ENCODE assay signal across 12 cellular contexts in the genomic region with DNA sequence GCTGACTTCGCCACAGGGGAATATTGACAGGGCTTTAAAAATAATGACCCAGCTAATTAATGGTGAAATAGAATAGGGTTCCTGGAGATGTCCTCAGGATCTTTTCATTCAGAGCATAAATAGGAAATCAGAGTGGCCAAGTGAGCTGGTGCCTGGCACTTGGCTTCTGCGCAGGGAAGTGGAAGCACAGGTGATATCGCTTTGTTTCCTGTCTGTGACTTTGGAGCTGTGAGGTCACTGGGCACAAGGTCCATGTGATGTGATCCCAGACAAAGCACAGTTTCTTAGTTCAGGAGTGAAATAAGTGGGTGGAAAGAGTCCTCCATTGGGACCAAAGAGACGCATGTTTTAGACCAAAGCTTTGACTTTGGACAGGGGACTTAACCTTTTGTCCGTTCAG.
DNase-seq lines count a peak whose midpoint lies in the region; ATAC-seq and TF ChIP-seq lines count a peak whose summit lies in the region.
"Had no signal": no experiment of that assay in that cellular context is flagged by ENCODE, and none has a peak within 500 bp of the region (broad histone marks: within the 10 kb centered on the region; RNA-seq: fewer than 3 reads in every experiment).

No MANE protein-coding gene starts in this region.

- CTCF ChIA-PET in Caco-2 (lab: Charles Lee), result no interaction called here
- CTCF ChIA-PET in PC-3 (lab: Charles Lee), result no interaction called here

- H3K9ac ChIP-seq in neural cell (ENCODE audit: low read length) (peak overlapping the region; percentile 29), PC-3 (ENCODE audit: low read length) (no peak overlapping the region)
- H3K9ac ChIP-seq: GM23248 had no signal

- H3K4me1 Mint-ChIP-seq in Caco-2 (ENCODE audit: low read depth, unreplicated experiment), result peaks cover 94% of the 10 kb centered on the region

- TF ChIP-seq EP300 in esophagus muscularis mucosa (IDR thresholded peaks at IDR 0.05) (no peak), neural cell (conservative IDR thresholded peaks at IDR 0.05; ENCODE audit: poor library complexity, severe bottlenecking) (no peak)

- no peaks in the 10 kb centered on the region for H3K27me3 Mint-ChIP-seq in Caco-2 (ENCODE audit: insufficient read depth, unreplicated experiment)
- H3K27me3 Mint-ChIP-seq: CD4-positive, alpha-beta T cell had no signal

- H3K27ac Mint-ChIP-seq in Caco-2 (ENCODE audit: unreplicated experiment), result peak overlapping the region; percentile 90
- H3K27ac Mint-ChIP-seq: CD4-positive, alpha-beta T cell had no signal

- no peak overlapping the region for H3K4me3 ChIP-seq in Caco-2 (ENCODE audit: low read depth, low read length)
- H3K4me3 ChIP-seq in esophagus muscularis mucosa, result no peak overlapping the region
- peak overlapping the region; percentile 36 for H3K4me3 ChIP-seq in neural cell (ENCODE audit: low read length)
- no peak overlapping the region for H3K4me3 ChIP-seq in PC-3 (ENCODE audit: low read length)
- H3K4me3 ChIP-seq: A549, GM23248 had no signal

- H2AFZ ChIP-seq in neural cell (ENCODE audit: low read depth, low read length) (peak overlapping the region; percentile 3), PC-3 (ENCODE audit: low read length) (no peak overlapping the region)
- H2AFZ ChIP-seq: GM23248 had no signal

- TF ChIP-seq CTCF in Caco-2 (IDR thresholded peaks at IDR 0.05; ENCODE audit: insufficient read depth in 1 of 2, low read depth in 1 of 2, low read length in 1 of 2, severe bottlenecking in 1 of 2, unreplicated experiment in 1 of 2) (no peak), esophagus muscularis mucosa (IDR thresholded peaks at IDR 0.05) (no peak), neural cell (IDR thresholded peaks at IDR 0.05; ENCODE audit: poor library complexity, severe bottlenecking) (no peak), PC-3 (conservative IDR thresholded peaks at IDR 0.05; ENCODE audit: low read depth, low read length) (no peak)

- no peak overlapping the region for H3K27ac ChIP-seq in esophagus muscularis mucosa (replicated peaks in 1 of 4)
- H3K27ac ChIP-seq in neural cell (ENCODE audit: low read length), result peak overlapping the region; percentile 76
- H3K27ac ChIP-seq in caudate nucleus (ENCODE audit: low read depth, low read length), result no peak overlapping the region
- no peak overlapping the region for H3K27ac ChIP-seq in PC-3 (ENCODE audit: low read length)
- H3K27ac ChIP-seq: A549, GM23248 had no signal

- H3K79me2 ChIP-seq in neural cell (replicated peaks; ENCODE audit: insufficient read depth, low read length), result no peaks in the 10 kb centered on the region
- H3K79me2 ChIP-seq in PC-3 (ENCODE audit: low read length), result no peaks in the 10 kb centered on the region

- H3K27me3 ChIP-seq in Caco-2 (replicated peaks; ENCODE audit: control insufficient read depth, insufficient read depth, low read length) (no peaks in the 10 kb centered on the region), esophagus muscularis mucosa (no peaks in the 10 kb centered on the region), neural cell (ENCODE audit: insufficient read depth, low read depth, low read length) (no peaks in the 10 kb centered on the region), PC-3 (ENCODE audit: low read length) (no peaks in the 10 kb centered on the region)

- DNase-seq in Caco-2 (no peak), esophagus muscularis mucosa (ENCODE audit: extremely low spot score) (peak; percentile 37), caudate nucleus (lab: John Stamatoyannopoulos, UW) (no peak), left lobe of liver (ENCODE audit: low spot score) (no peak), PC-3 (no peak), left cardiac atrium (no peak)
- DNase-seq: C1 segment of cervical spinal cord; CD4-positive, alpha-beta T cell; GM23248 had no signal

- H3F3A ChIP-seq in neural cell (ENCODE audit: insufficient read depth, low read length, poor library complexity, severe bottlenecking) (no peaks in the 10 kb centered on the region), PC-3 (ENCODE audit: low read length, unreplicated experiment) (no peaks in the 10 kb centered on the region)

- H3K9me3 ChIP-seq in Caco-2, result no peaks in the 10 kb centered on the region
- no peaks in the 10 kb centered on the region for H3K9me3 ChIP-seq in esophagus muscularis mucosa
- no peaks in the 10 kb centered on the region for H3K9me3 ChIP-seq in neural cell (ENCODE audit: low read length)
- no peaks in the 10 kb centered on the region for H3K9me3 ChIP-seq in PC-3 (ENCODE audit: low read length)
- H3K9me3 ChIP-seq: A549 had no signal

- 89% methylated on average over 5 of the region's 5 CpGs for WGBS in esophagus muscularis mucosa

- intact Hi-C loops in Caco-2 (cut with micrococcal nuclease; ENCODE audit: unreplicated experiment) (loop anchor here (10.0 kb wide), 1 partner anchor 543 kb away; no protein-coding TSS in a partner anchor), esophagus muscularis mucosa (cut with DNase I) (no loop called here), PC-3 (cut with micrococcal nuclease) (no loop called here), left cardiac atrium (cut with DNase I) (no loop called here)

- TF ChIP-seq RAD21 in neural cell (conservative IDR thresholded peaks at IDR 0.05), result no peak

- H3K4me2 ChIP-seq in neural cell (ENCODE audit: low read length) (peak overlapping the region; percentile 17), PC-3 (ENCODE audit: low read length) (no peak overlapping the region)
- H3K4me2 ChIP-seq: A549 had no signal

- H3K9me3 Mint-ChIP-seq in Caco-2 (ENCODE audit: unreplicated experiment), result peaks cover 13% of the 10 kb centered on the region
- H3K9me3 Mint-ChIP-seq: CD4-positive, alpha-beta T cell had no signal

- no peak overlapping the region for H3K4me3 Mint-ChIP-seq in Caco-2 (ENCODE audit: unreplicated experiment)
- H3K4me3 Mint-ChIP-seq: CD4-positive, alpha-beta T cell had no signal

- BruUV-seq in Caco-2 (replicated peaks; lab: Mats Ljungman, UMichigan), result no TSS peak
- BruUV-seq in PC-3 (replicated peaks; lab: Mats Ljungman, UMichigan), result no TSS peak

- ATAC-seq in left lobe of liver (no peak), PC-3 (no peak), left cardiac atrium (no peak)
- ATAC-seq: A549, HCT116 had no signal

- no peaks in the 10 kb centered on the region for H4K20me1 ChIP-seq in neural cell (ENCODE audit: insufficient read depth)
- no peaks in the 10 kb centered on the region for H4K20me1 ChIP-seq in PC-3 (ENCODE audit: low read length)

- H3K9me2 ChIP-seq in neural cell (ENCODE audit: insufficient read depth, low read length) (no peaks in the 10 kb centered on the region), PC-3 (replicated peaks; ENCODE audit: low read length) (no peaks in the 10 kb centered on the region)

- H3K36me3 ChIP-seq in Caco-2 (ENCODE audit: control insufficient read depth, insufficient read depth, low read length), result no peaks in the 10 kb centered on the region
- no peaks in the 10 kb centered on the region for H3K36me3 ChIP-seq in esophagus muscularis mucosa
- H3K36me3 ChIP-seq in neural cell (ENCODE audit: insufficient read depth, low read length), result no peaks in the 10 kb centered on the region
- no peaks in the 10 kb centered on the region for H3K36me3 ChIP-seq in PC-3 (ENCODE audit: low read depth, low read length)

- peaks cover 87% of the 10 kb centered on the region for H3K4me1 ChIP-seq in Caco-2
- no peaks in the 10 kb centered on the region for H3K4me1 ChIP-seq in esophagus muscularis mucosa
- no peaks in the 10 kb centered on the region for H3K4me1 ChIP-seq in PC-3 (ENCODE audit: insufficient read depth, low read length)
- H3K4me1 ChIP-seq: A549 had no signal

- peaks cover 12% of the 10 kb centered on the region for H3K36me3 Mint-ChIP-seq in Caco-2 (ENCODE audit: insufficient read depth, unreplicated experiment)

- POLR2A ChIA-PET in Caco-2 (lab: Charles Lee) (no interaction called here), PC-3 (lab: Charles Lee; ENCODE audit: unreplicated experiment) (no interaction called here)

- TF ChIP-seq POLR2A in esophagus muscularis mucosa (IDR thresholded peaks at IDR 0.05; ENCODE audit: low read depth), result no peak

TF ChIP-seq in neural cell, 6 proteins besides CTCF, POLR2A, EP300 and RAD21:
- TF ChIP-seq, protein P1, sequence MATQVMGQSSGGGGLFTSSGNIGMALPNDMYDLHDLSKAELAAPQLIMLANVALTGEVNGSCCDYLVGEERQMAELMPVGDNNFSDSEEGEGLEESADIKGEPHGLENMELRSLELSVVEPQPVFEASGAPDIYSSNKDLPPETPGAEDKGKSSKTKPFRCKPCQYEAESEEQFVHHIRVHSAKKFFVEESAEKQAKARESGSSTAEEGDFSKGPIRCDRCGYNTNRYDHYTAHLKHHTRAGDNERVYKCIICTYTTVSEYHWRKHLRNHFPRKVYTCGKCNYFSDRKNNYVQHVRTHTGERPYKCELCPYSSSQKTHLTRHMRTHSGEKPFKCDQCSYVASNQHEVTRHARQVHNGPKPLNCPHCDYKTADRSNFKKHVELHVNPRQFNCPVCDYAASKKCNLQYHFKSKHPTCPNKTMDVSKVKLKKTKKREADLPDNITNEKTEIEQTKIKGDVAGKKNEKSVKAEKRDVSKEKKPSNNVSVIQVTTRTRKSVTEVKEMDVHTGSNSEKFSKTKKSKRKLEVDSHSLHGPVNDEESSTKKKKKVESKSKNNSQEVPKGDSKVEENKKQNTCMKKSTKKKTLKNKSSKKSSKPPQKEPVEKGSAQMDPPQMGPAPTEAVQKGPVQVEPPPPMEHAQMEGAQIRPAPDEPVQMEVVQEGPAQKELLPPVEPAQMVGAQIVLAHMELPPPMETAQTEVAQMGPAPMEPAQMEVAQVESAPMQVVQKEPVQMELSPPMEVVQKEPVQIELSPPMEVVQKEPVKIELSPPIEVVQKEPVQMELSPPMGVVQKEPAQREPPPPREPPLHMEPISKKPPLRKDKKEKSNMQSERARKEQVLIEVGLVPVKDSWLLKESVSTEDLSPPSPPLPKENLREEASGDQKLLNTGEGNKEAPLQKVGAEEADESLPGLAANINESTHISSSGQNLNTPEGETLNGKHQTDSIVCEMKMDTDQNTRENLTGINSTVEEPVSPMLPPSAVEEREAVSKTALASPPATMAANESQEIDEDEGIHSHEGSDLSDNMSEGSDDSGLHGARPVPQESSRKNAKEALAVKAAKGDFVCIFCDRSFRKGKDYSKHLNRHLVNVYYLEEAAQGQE (IDR thresholded peaks at IDR 0.05; ENCODE audit: borderline replicate concordance), result no peak
- TF ChIP-seq EZH2 (IDR thresholded peaks at IDR 0.05; ENCODE audit: borderline replicate concordance, insufficient read depth, low read length, poor library complexity, severe bottlenecking), result no peak
- TF ChIP-seq MXI1 (conservative IDR thresholded peaks at IDR 0.05; ENCODE audit: poor library complexity, severe bottlenecking), result no peak
- TF ChIP-seq TAF1 (IDR thresholded peaks at IDR 0.05; ENCODE audit: low read depth), result no peak
- TF ChIP-seq POLR2AphosphoS5 (IDR thresholded peaks at IDR 0.05), result no peak
- no peak for TF ChIP-seq SMC3 (conservative IDR thresholded peaks at IDR 0.05; ENCODE audit: poor library complexity)
TF ChIP-seq in neural cell: peak in this region for 0.
